14 cellular contexts compared by ENCODE assay signal in the genomic region with DNA sequence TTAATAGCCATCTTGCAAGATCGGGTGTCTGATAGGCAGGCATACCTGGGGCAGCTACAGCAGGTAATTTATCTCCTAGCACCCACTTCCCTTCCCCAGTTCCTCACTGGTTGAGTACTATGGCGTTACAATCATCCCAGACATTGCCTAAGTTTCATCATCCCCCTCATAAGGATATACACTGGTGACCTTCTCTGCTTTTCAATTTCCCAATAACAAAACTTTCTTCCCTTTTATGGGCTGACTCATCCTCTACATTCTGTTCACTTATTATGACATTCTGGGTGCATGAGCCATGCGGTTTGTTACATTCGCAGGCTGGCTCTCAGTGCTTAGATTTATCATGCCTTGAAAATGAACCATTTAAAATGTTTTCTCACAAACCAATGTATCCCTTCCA. TPM values are rescaled to one million over a fixed set of nuclear protein-coding genes. Genes with fewer than 3 reads are reported as not detected.
DNase-seq lines count a peak whose midpoint lies in the region; ATAC-seq and TF ChIP-seq lines count a peak whose summit lies in the region.
"Had no signal": no experiment of that assay in that cellular context is flagged by ENCODE, and none has a peak within 500 bp of the region (broad histone marks: within the 10 kb centered on the region; RNA-seq: fewer than 3 reads in every experiment).

No MANE protein-coding gene starts in this region.

- peaks cover 5% of the 10 kb centered on the region; the same call in 1 of the 2 replicates for H3K27me3 ChIP-seq in BJ (ENCODE audit: control insufficient read depth, insufficient read depth, low read length)
- no peaks in the 10 kb centered on the region for H3K27me3 ChIP-seq in neural progenitor cell

- no peak overlapping the region for H3K4me3 Mint-ChIP-seq in neural progenitor cell

- H3K27ac ChIP-seq in neural progenitor cell = no peak overlapping the region

- POLR2A ChIA-PET in BJ (lab: Charles Lee) = no interaction called here

- H3K36me3 ChIP-seq in BJ (ENCODE audit: control insufficient read depth, insufficient read depth, low read length) = no peaks in the 10 kb centered on the region
- no peaks in the 10 kb centered on the region for H3K36me3 ChIP-seq in neural progenitor cell

- no peaks in the 10 kb centered on the region for H3F3A ChIP-seq in neural progenitor cell (ENCODE audit: low read depth)

- no peak overlapping the region for H3K27ac Mint-ChIP-seq in neural progenitor cell

- no peaks in the 10 kb centered on the region for H3K9me3 ChIP-seq in neural progenitor cell (ENCODE audit: low read depth)

- peaks cover 4% of the 10 kb centered on the region for H3K4me1 Mint-ChIP-seq in neural progenitor cell

- H2AFZ ChIP-seq in neural progenitor cell (replicated peaks) = no peak overlapping the region

- no peaks in the 10 kb centered on the region for H4K20me1 ChIP-seq in neural progenitor cell (ENCODE audit: low read depth)

- in situ Hi-C loops in G401 (cut with HindIII; ENCODE audit: low sequenced_read_pairs) = no loop called here

- H3K27me3 Mint-ChIP-seq in neural progenitor cell (ENCODE audit: insufficient read depth, low read depth) = peaks cover 7% of the 10 kb centered on the region

- no peak overlapping the region for H3K4me2 ChIP-seq in neural progenitor cell

- H3K9me3 Mint-ChIP-seq in neural progenitor cell = no peaks in the 10 kb centered on the region

- no peak for ATAC-seq in HG03565 (IDR thresholded peaks at IDR 0.05; ENCODE audit: unreplicated experiment)
- ATAC-seq: HepG2 had no signal

- CTCF ChIA-PET in BJ (lab: Yijun Ruan, JAX) = interaction anchor here (1.0 kb wide), 1 partner anchor 35 kb away, joined by 3 read pairs; no protein-coding TSS in a partner anchor

- no peak overlapping the region for H3K9ac ChIP-seq in neural progenitor cell

- H3K4me1 ChIP-seq in neural progenitor cell = no peaks in the 10 kb centered on the region

- no peak for TF ChIP-seq CTCF in BJ (IDR thresholded peaks at IDR 0.05; ENCODE audit: insufficient read depth, low read depth, low read length)
- TF ChIP-seq CTCF in LNCaP clone FGC (IDR thresholded peaks at IDR 0.05; ENCODE audit: control insufficient read depth, extremely low read depth, insufficient read depth) = no peak
- no peak for TF ChIP-seq CTCF in neural progenitor cell (IDR thresholded peaks at IDR 0.05)

- DNase-seq in BJ (ENCODE audit: low read depth) (peak; percentile 90), LNCaP clone FGC (ENCODE audit: low read depth) (peak; percentile 14), SW480 (ENCODE audit: low spot score) (peak; percentile 55), glomerular visceral epithelial cell (ENCODE audit: extremely low spot score) (peak; percentile 31), neural progenitor cell (ENCODE audit: low spot score) (no peak), NCI-H1105 (lab: John Stamatoyannopoulos, UW) (no peak), G401 (ENCODE audit: low spot score) (no peak)
- DNase-seq: activated CD8-positive, alpha-beta memory T cell treated with anti-CD3 and anti-CD28 coated beads, Interleukin-2, amount 50 U/mL, for 4 hours; anterior cingulate cortex; COR-L47; NCI-H2227 treated with DMSO at 0.1 percent for 48 hours; stimulated activated naive CD4-positive, alpha-beta T cell had no signal

- no peaks in the 10 kb centered on the region for H3K36me3 Mint-ChIP-seq in neural progenitor cell

- H3K79me2 ChIP-seq in neural progenitor cell (ENCODE audit: low read depth) = no peaks in the 10 kb centered on the region

- no peak overlapping the region for H3K4me3 ChIP-seq in BJ (ENCODE audit: low read depth, low read length)
- no peak overlapping the region for H3K4me3 ChIP-seq in LNCaP clone FGC (ENCODE audit: low read depth, low read length)
- no peak overlapping the region for H3K4me3 ChIP-seq in neural progenitor cell

RNA-seq across cellular contexts. Expression of a gene that starts 5.0 kb away (rescaled TPM):
- 52.7 and 54.5 TPM in 2 replicates for polyA plus RNA-seq in BJ (2011; rRNA removed)
- polyA minus RNA-seq in BJ (2011; rRNA and poly(A)+ RNA removed) = 11.8 and 17.9 TPM in 2 replicates
- 82.0 and 131 TPM in 2 replicates for total RNA-seq in neural progenitor cell (ENCODE audit: low replicate concordance)
- 129 and 148 TPM in 2 replicates for total RNA-seq in G401 (2014; rRNA removed; shearing (Covaris generic))

RNA-seq across cellular contexts. Expression of a gene that starts 22.8 kb away (rescaled TPM):
- 0.43 and 0.72 TPM in 2 replicates for polyA plus RNA-seq in BJ (2011; rRNA removed)
- polyA minus RNA-seq in BJ (2011; rRNA and poly(A)+ RNA removed) = 0.19 and 1.2 TPM in 2 replicates
- 0.65 TPM in 1 of 2 replicates, not detected in the other for total RNA-seq in neural progenitor cell (ENCODE audit: low replicate concordance)
- total RNA-seq in G401 (2014; rRNA removed; shearing (Covaris generic)) = not detected in 2 replicates
- total RNA-seq: HepG2 had no signal
- polyA plus RNA-seq: HepG2 had no signal

RNA-seq across cellular contexts. Expression of a gene that starts 23.1 kb away (rescaled TPM):
- 4.9 and 8.0 TPM in 2 replicates for polyA plus RNA-seq in BJ (2011; rRNA removed)
- 15.5 TPM in 2 replicates for polyA minus RNA-seq in BJ (2011; rRNA and poly(A)+ RNA removed)
- 2.7 and 9.1 TPM in 2 replicates for total RNA-seq in neural progenitor cell (ENCODE audit: low replicate concordance)
- 10.2 and 13.7 TPM in 2 replicates for total RNA-seq in G401 (2014; rRNA removed; shearing (Covaris generic))

RNA-seq across cellular contexts. Expression of a gene that starts 36.6 kb away (rescaled TPM):
- polyA plus RNA-seq in BJ (2011; rRNA removed) = 49.5 and 85.2 TPM in 2 replicates
- 41.9 and 55.1 TPM in 2 replicates for polyA minus RNA-seq in BJ (2011; rRNA and poly(A)+ RNA removed)
- 41.3 and 70.1 TPM in 2 replicates for total RNA-seq in neural progenitor cell (ENCODE audit: low replicate concordance)
- 140 and 160 TPM in 2 replicates for total RNA-seq in G401 (2014; rRNA removed; shearing (Covaris generic))

Comparison
In these comparisons a context has a peak if more than half of its experiments do, and no peak if none do; other contexts are left out.
1. DNase-seq: peak in BJ (single experiment), LNCaP clone FGC (single experiment), SW480 (single experiment) and glomerular visceral epithelial cell (single experiment); none in neural progenitor cell (single experiment), NCI-H1105 (single experiment) and G401 (single experiment).